8 cellular contexts compared by ENCODE assay signal in genomic region chr10:6088721-6089333, GRCh38. TPM values are rescaled to one million over a fixed set of nuclear protein-coding genes. Genes with fewer than 3 reads are reported as not detected.
A peak's percentile ranks its signal among the peaks of the same experiment; 100 is the strongest.
DNase-seq lines count a peak whose midpoint lies in the region; TF ChIP-seq lines count a peak whose summit lies in the region.

RBM17 (plus strand) TSS chr10:6089034; CDS start chr10:6097066, 8,032 bp downstream.

- DNase-seq in GM10248 (ENCODE audit: extremely low spot score) = peak; percentile 95
- DNase-seq in HFF-Myc (ENCODE audit: extremely low read depth, low read depth) = peak; percentile 85
- peak; percentile 93 for DNase-seq in MV-4-11 (lab: John Stamatoyannopoulos, UW)
- peak; percentile 65 for DNase-seq in SK-N-MC (ENCODE audit: low read depth, low spot score)
- peak; percentile 95 for DNase-seq in activated naive CD4-positive, alpha-beta T cell treated with anti-CD3 and anti-CD28 coated beads, Interleukin-2, amount 50 U/mL, for 16 hours
- peak; percentile 93 for DNase-seq in germinal center (ENCODE audit: low spot score)
- peak; percentile 73 for DNase-seq in occipital lobe (lab: John Stamatoyannopoulos, UW)

- H3K9me3 ChIP-seq in SK-N-MC (ENCODE audit: low read depth, low read length) = no peaks in the 10 kb centered on the region

- H3K27ac ChIP-seq in SK-N-MC = no peak within 1 kb of the TSS
- no peak within 1 kb of the TSS for H3K27ac ChIP-seq in temporal lobe (ENCODE audit: low read depth, low read length)

- H3K9ac ChIP-seq in SK-N-MC (ENCODE audit: insufficient read length) = peak within 1 kb of the TSS; percentile 84

- H3K36me3 ChIP-seq in SK-N-MC (ENCODE audit: insufficient read depth, low read length) = no peaks in the 10 kb centered on the region

- POLR2A ChIA-PET in GM10248 (lab: Yijun Ruan, JAX) = no interaction called here

- peak within 1 kb of the TSS; percentile 98 for H3K4me3 ChIP-seq in HFF-Myc (replicated peaks; ENCODE audit: low read depth, low read length)
- H3K4me3 ChIP-seq in SK-N-MC = peak within 1 kb of the TSS; percentile 81

- CTCF ChIA-PET in GM10248 (lab: Yijun Ruan, JAX) = interaction anchor here (1.0 to 3.4 kb wide), 11 partner anchors 9 to 313 kb away, joined by 3 to 133 read pairs (median 8); partner anchors contain the start of gene PFKFB3

- peak; percentile 100 for TF ChIP-seq CTCF in GM10248 (IDR thresholded peaks at IDR 0.05; ENCODE audit: control extremely low read depth, extremely low read depth, low read depth, missing control alignments)
- peak; percentile 99 for TF ChIP-seq CTCF in HFF-Myc (IDR thresholded peaks at IDR 0.05; ENCODE audit: low read depth, low read length, missing control alignments)

RNA-seq across cellular contexts. Expression of gene RBM17, which starts in this region (rescaled TPM):
- total RNA-seq in occipital lobe (38.2 TPM), temporal lobe (36.9 TPM)
